Comparison of ENCODE assay signal across 8 cellular contexts in genomic region chr5:124963236-124963929, GRCh38.
A peak's percentile ranks its signal among the peaks of the same experiment; 100 is the strongest.
DNase-seq lines count a peak whose midpoint lies in the region; ATAC-seq and TF ChIP-seq lines count a peak whose summit lies in the region.
"Had no signal": no experiment of that assay in that cellular context is flagged by ENCODE, and none has a peak within 500 bp of the region (broad histone marks: within the 10 kb centered on the region; RNA-seq: fewer than 3 reads in every experiment).

No MANE protein-coding gene starts in this region.

- H3K4me3 ChIP-seq in gastroesophageal sphincter, result no peak overlapping the region

- TF ChIP-seq CTCF in HFFc6 (IDR thresholded peaks at IDR 0.05), result no peak
- TF ChIP-seq CTCF in foreskin keratinocyte (conservative IDR thresholded peaks at IDR 0.05), result no peak
- TF ChIP-seq CTCF in type B pancreatic cell (conservative IDR thresholded peaks at IDR 0.05), result no peak
- TF ChIP-seq CTCF in gastroesophageal sphincter (IDR thresholded peaks at IDR 0.05), result no peak
- TF ChIP-seq CTCF in progenitor cell of endocrine pancreas (IDR thresholded peaks at IDR 0.05; ENCODE audit: unreplicated experiment), result no peak

- H3K27ac Mint-ChIP-seq in HFFc6, result no peak overlapping the region
- H3K27ac Mint-ChIP-seq in type B pancreatic cell, result peak overlapping the region; percentile 10
- H3K27ac Mint-ChIP-seq in T-helper 2 cell treated with Interferon-gamma antibody and Interleukin-4, amounts not matched to agents 5 μg/mL and 100 μg/mL, for 36 hours, result no peak overlapping the region
- no peak overlapping the region for H3K27ac Mint-ChIP-seq in progenitor cell of endocrine pancreas

- H3K4me1 ChIP-seq in foreskin keratinocyte, result no peaks in the 10 kb centered on the region
- no peaks in the 10 kb centered on the region for H3K4me1 ChIP-seq in gastroesophageal sphincter

- 74 to 83% methylated on average over 5 to 11 of the region's 14 CpGs for WGBS in gastroesophageal sphincter (ENCODE audit: low coverage in 1 of 2), 2 donors

- peaks cover 10% of the 10 kb centered on the region for H3K4me1 Mint-ChIP-seq in HFFc6 (ENCODE audit: low read depth)
- peaks cover 12% of the 10 kb centered on the region for H3K4me1 Mint-ChIP-seq in type B pancreatic cell (ENCODE audit: unreplicated experiment)
- no peaks in the 10 kb centered on the region for H3K4me1 Mint-ChIP-seq in T-helper 2 cell treated with Interferon-gamma antibody and Interleukin-4, amounts not matched to agents 5 μg/mL and 100 μg/mL, for 36 hours (ENCODE audit: low read depth)
- peaks cover 5% of the 10 kb centered on the region for H3K4me1 Mint-ChIP-seq in progenitor cell of endocrine pancreas (ENCODE audit: low read depth)

- H3K27me3 Mint-ChIP-seq in HFFc6 (ENCODE audit: insufficient read depth) (peaks cover 2% of the 10 kb centered on the region; the same call in 1 of the 2 replicates), type B pancreatic cell (peaks cover 14% of the 10 kb centered on the region), progenitor cell of endocrine pancreas (peaks cover 2% of the 10 kb centered on the region)
- no peaks in the 10 kb centered on the region for H3K27me3 Mint-ChIP-seq in T-helper 2 cell treated with Interferon-gamma antibody and Interleukin-4, amounts not matched to agents 5 μg/mL and 100 μg/mL, for 36 hours (ENCODE audit: low read depth)

- H3K27ac ChIP-seq in foreskin keratinocyte (no peak overlapping the region), gastroesophageal sphincter (no peak overlapping the region)
- H3K27ac ChIP-seq: VCaP had no signal

- no peaks in the 10 kb centered on the region for H3K9me3 Mint-ChIP-seq in HFFc6
- no peaks in the 10 kb centered on the region for H3K9me3 Mint-ChIP-seq in type B pancreatic cell
- H3K9me3 Mint-ChIP-seq in T-helper 2 cell treated with Interferon-gamma antibody and Interleukin-4, amounts not matched to agents 5 μg/mL and 100 μg/mL, for 36 hours, result no peaks in the 10 kb centered on the region
- no peaks in the 10 kb centered on the region for H3K9me3 Mint-ChIP-seq in progenitor cell of endocrine pancreas (ENCODE audit: low read depth)

- H3K36me3 Mint-ChIP-seq in HFFc6 (ENCODE audit: low read depth), result no peaks in the 10 kb centered on the region
- H3K36me3 Mint-ChIP-seq in type B pancreatic cell, result no peaks in the 10 kb centered on the region
- no peaks in the 10 kb centered on the region for H3K36me3 Mint-ChIP-seq in T-helper 2 cell treated with Interferon-gamma antibody and Interleukin-4, amounts not matched to agents 5 μg/mL and 100 μg/mL, for 36 hours (ENCODE audit: low read depth)
- H3K36me3 Mint-ChIP-seq in progenitor cell of endocrine pancreas (ENCODE audit: insufficient read depth), result no peaks in the 10 kb centered on the region

- no peaks in the 10 kb centered on the region for H3K36me3 ChIP-seq in gastroesophageal sphincter

- H3K4me3 Mint-ChIP-seq in HFFc6, result no peak overlapping the region
- H3K4me3 Mint-ChIP-seq in type B pancreatic cell, result no peak overlapping the region
- no peak overlapping the region for H3K4me3 Mint-ChIP-seq in T-helper 2 cell treated with Interferon-gamma antibody and Interleukin-4, amounts not matched to agents 5 μg/mL and 100 μg/mL, for 36 hours
- H3K4me3 Mint-ChIP-seq in progenitor cell of endocrine pancreas (ENCODE audit: low read depth), result no peak overlapping the region

- no peak for TF ChIP-seq EP300 in gastroesophageal sphincter (IDR thresholded peaks at IDR 0.05)

- no peaks in the 10 kb centered on the region for H3K9me3 ChIP-seq in gastroesophageal sphincter

- H3K27me3 ChIP-seq in foreskin keratinocyte, result no peaks in the 10 kb centered on the region
- no peaks in the 10 kb centered on the region for H3K27me3 ChIP-seq in gastroesophageal sphincter

- no peak for TF ChIP-seq POLR2A in gastroesophageal sphincter (IDR thresholded peaks at IDR 0.05)

- DNase-seq in HFFc6 (peak; percentile 76), SIG-M5 (lab: John Stamatoyannopoulos, UW) (peak; percentile 40), foreskin keratinocyte (peak; percentile 31 to 54), type B pancreatic cell (ENCODE audit: extremely low spot score, unreplicated experiment) (no peak), progenitor cell of endocrine pancreas (ENCODE audit: low spot score, unreplicated experiment) (no peak)
- no peak for DNase-seq in T-helper 2 cell treated with Interferon-gamma antibody and Interleukin-4, amounts not matched to agents 5 μg/mL and 100 μg/mL, for 36 hours (ENCODE audit: low spot score)

- peak; percentile 64 for ATAC-seq in foreskin keratinocyte
- no peak for ATAC-seq in gastroesophageal sphincter

Comparison
In these comparisons a context has a peak if more than half of its experiments do, and no peak if none do; other contexts are left out.
1. DNase-seq: peak in HFFc6 (single experiment), SIG-M5 (single experiment) and foreskin keratinocyte (2 of 2); none in type B pancreatic cell (single experiment), T-helper 2 cell treated with Interferon-gamma antibody and Interleukin-4, amounts not matched to agents 5 μg/mL and 100 μg/mL, for 36 hours (single experiment) and progenitor cell of endocrine pancreas (single experiment).